14 cellular contexts compared by ENCODE assay signal in genomic region chr15:41968738-41969137, GRCh38. TPM values are rescaled to one million over a fixed set of nuclear protein-coding genes. Genes with fewer than 3 reads are reported as not detected.
DNase-seq lines count a peak whose midpoint lies in the region; ATAC-seq and TF ChIP-seq lines count a peak whose summit lies in the region.
"Had no signal": no experiment of that assay in that cellular context is flagged by ENCODE, and none has a peak within 500 bp of the region (broad histone marks: within the 10 kb centered on the region; RNA-seq: fewer than 3 reads in every experiment).

No MANE protein-coding gene starts in this region.

- H3K4me3 ChIP-seq in BLaER1 (no peak overlapping the region), GM23248 (no peak overlapping the region)
- H3K4me3 ChIP-seq: HAP-1 had no signal

- H3K9me3 Mint-ChIP-seq in MCF 10A (ENCODE audit: unreplicated experiment) (no peaks in the 10 kb centered on the region), nephron (no peaks in the 10 kb centered on the region)

- no peak for TF ChIP-seq CTCF in MCF 10A (IDR thresholded peaks at IDR 0.05; ENCODE audit: unreplicated experiment)
- no peak for TF ChIP-seq CTCF in nephron (IDR thresholded peaks at IDR 0.05; ENCODE audit: unreplicated experiment in 3 of 3)
- TF ChIP-seq CTCF in GM10248 (IDR thresholded peaks at IDR 0.05; ENCODE audit: control extremely low read depth, extremely low read depth, low read depth, missing control alignments): no peak

- H3K4me1 Mint-ChIP-seq in MCF 10A (ENCODE audit: insufficient read depth, unreplicated experiment) (peaks cover 46% of the 10 kb centered on the region), nephron (peaks cover 35% of the 10 kb centered on the region)

- peak; percentile 37 for DNase-seq in GM23248
- peak; percentile 17 for DNase-seq in MCF 10A (ENCODE audit: unreplicated experiment)
- DNase-seq in GM10248 (ENCODE audit: extremely low spot score): no peak
- no peak for DNase-seq in DMS79 treated with DMSO at 0.1 percent for 48 hours (lab: John Stamatoyannopoulos, UW)
- no peak for DNase-seq in left colon
- DNase-seq: activated CD4-positive, alpha-beta T cell treated with anti-CD3 and anti-CD28 coated beads for 36 hours; left cardiac atrium; occipital lobe had no signal

- H3K9me3 ChIP-seq in BLaER1 (no peaks in the 10 kb centered on the region), GM23248 (ENCODE audit: low read depth) (no peaks in the 10 kb centered on the region)
- H3K9me3 ChIP-seq: HAP-1 had no signal

- H3K4me1 ChIP-seq in BLaER1 (peaks cover 74% of the 10 kb centered on the region), GM23248 (ENCODE audit: insufficient read depth) (peaks cover 30% of the 10 kb centered on the region)

- intact Hi-C loops in MCF 10A (cut with micrococcal nuclease) (no loop called here), left colon (cut with DNase I, micrococcal nuclease) (no loop called here)

- H3K27me3 Mint-ChIP-seq in MCF 10A (ENCODE audit: insufficient read depth, unreplicated experiment) (no peaks in the 10 kb centered on the region), nephron (ENCODE audit: low read depth) (peaks cover 12% of the 10 kb centered on the region)
- H3K27me3 Mint-ChIP-seq: activated CD4-positive, alpha-beta T cell treated with anti-CD3 and anti-CD28 coated beads for 36 hours had no signal

- H3K27ac Mint-ChIP-seq in MCF 10A (ENCODE audit: low read depth, unreplicated experiment) (no peak overlapping the region), nephron (peak overlapping the region in 1 of 3 experiments; percentile 42)

- no peak overlapping the region for H3K4me3 Mint-ChIP-seq in MCF 10A (ENCODE audit: unreplicated experiment)
- peak overlapping the region in 2 of 3 experiments; percentile 8 to 11 for H3K4me3 Mint-ChIP-seq in nephron
- H3K4me3 Mint-ChIP-seq: activated CD4-positive, alpha-beta T cell treated with anti-CD3 and anti-CD28 coated beads for 36 hours had no signal

- H3K9ac ChIP-seq in BLaER1 (no peak overlapping the region), GM23248 (no peak overlapping the region)

- H3K79me2 ChIP-seq in GM23248 (ENCODE audit: insufficient read depth): peaks cover 84% of the 10 kb centered on the region

- H3K36me3 Mint-ChIP-seq in MCF 10A (ENCODE audit: insufficient read depth, unreplicated experiment) (no peaks in the 10 kb centered on the region), nephron (ENCODE audit: low read depth) (no peaks in the 10 kb centered on the region)

- no TSS peak for BruUV-seq in MCF 10A (replicated peaks; lab: Mats Ljungman, UMichigan)

- CTCF ChIA-PET in MCF 10A (lab: Yijun Ruan, JAX) (interaction anchor here (1.2 kb wide), 1 partner anchor 122 kb away, joined by 6 read pairs; no protein-coding TSS in a partner anchor), GM10248 (lab: Yijun Ruan, JAX) (interaction anchor here (1.5 to 4.4 kb wide), 2 partner anchors 13 to 64 kb away, joined by 4 to 19 read pairs; no protein-coding TSS in a partner anchor)

- H4K20me1 ChIP-seq in BLaER1: peaks cover 28% of the 10 kb centered on the region
- no peaks in the 10 kb centered on the region for H4K20me1 ChIP-seq in GM23248 (ENCODE audit: insufficient read depth)

- WGBS in GM23248 (ENCODE audit: low coverage in 1 of 2, low lambda C conversion rate in 2 of 2, missing lambda C conversion rate in 2 of 2), 2 experiments: 45 to 51% methylated on average over 3 of the region's 3 CpGs

- H3K9me2 ChIP-seq in GM23248 (ENCODE audit: insufficient read depth): no peaks in the 10 kb centered on the region

- H3K36me3 ChIP-seq in BLaER1 (no peaks in the 10 kb centered on the region), GM23248 (ENCODE audit: low read depth) (no peaks in the 10 kb centered on the region)
- H3K36me3 ChIP-seq: HAP-1 had no signal

- in situ Hi-C loops in GM23248 (cut with MboI): no loop called here

- ATAC-seq in GM21786 (IDR thresholded peaks at IDR 0.05; ENCODE audit: unreplicated experiment) (no peak), left colon (no peak)
- ATAC-seq: activated CD4-positive, alpha-beta T cell treated with anti-CD3 and anti-CD28 coated beads for 36 hours; left cardiac atrium had no signal

- H3F3A ChIP-seq in GM23248 (ENCODE audit: insufficient read depth): peaks cover 30% of the 10 kb centered on the region

- H3K27me3 ChIP-seq in BLaER1 (no peaks in the 10 kb centered on the region), GM23248 (replicated peaks; ENCODE audit: insufficient read depth) (no peaks in the 10 kb centered on the region)

- H3K27ac ChIP-seq in BLaER1 (no peak overlapping the region), GM23248 (0 out of 2 replicates have a peak overlapping the region, but pooled peaks have one; percentile 75)

- POLR2A ChIA-PET in MCF 10A (lab: Yijun Ruan, JAX): interaction anchor here (3.2 kb wide), 1 partner anchor 29 kb away, joined by 15 read pairs; no protein-coding TSS in a partner anchor
- POLR2A ChIA-PET in GM10248 (lab: Yijun Ruan, JAX): no interaction called here

- peak overlapping the region; percentile 97 for H3K4me2 ChIP-seq in BLaER1
- H3K4me2 ChIP-seq in GM23248 (ENCODE audit: unreplicated experiment): peak overlapping the region; percentile 66

- H2AFZ ChIP-seq in GM23248: no peak overlapping the region

RNA-seq across cellular contexts. Expression of gene EHD4, which starts 3.6 kb away (rescaled TPM):
- 15.9 and 17.7 TPM in 2 replicates for total RNA-seq in GM23248 (2014; rRNA removed; shearing (Covaris generic))
- polyA plus RNA-seq in GM23248 (2016; fragmentation: Nextera tagmentation; extraction: Ambion mirVana): 18.7 and 21.0 TPM in 2 replicates
- total RNA-seq in MCF 10A (2022): 24.2 and 27.1 TPM in 2 replicates
- 10 to 100 TPM; 42.7 to 44.3 TPM for total RNA-seq in left colon

RNA-seq across cellular contexts. Expression of gene PLA2G4E, which starts 52.1 kb away (rescaled TPM):
- total RNA-seq in GM23248 (2014; rRNA removed; shearing (Covaris generic)): not detected in 2 replicates
- not detected in 2 replicates for polyA plus RNA-seq in GM23248 (2016; fragmentation: Nextera tagmentation; extraction: Ambion mirVana)
- 0.07 and 0.12 TPM in 2 replicates for total RNA-seq in MCF 10A (2022)
- not detected for total RNA-seq in left colon
- total RNA-seq: activated CD4-positive, alpha-beta T cell treated with anti-CD3 and anti-CD28 coated beads for 36 hours; G401; M059J; occipital lobe had no signal

Comparison
In these comparisons a context has a peak if more than half of its experiments do, and no peak if none do; other contexts are left out.
1. DNase-seq: peak in GM23248 (single experiment) and MCF 10A (single experiment); none in GM10248 (single experiment), DMS79 treated with DMSO at 0.1 percent for 48 hours (single experiment) and left colon (0 of 2).